9 cellular contexts compared by ENCODE assay signal in the genomic region with DNA sequence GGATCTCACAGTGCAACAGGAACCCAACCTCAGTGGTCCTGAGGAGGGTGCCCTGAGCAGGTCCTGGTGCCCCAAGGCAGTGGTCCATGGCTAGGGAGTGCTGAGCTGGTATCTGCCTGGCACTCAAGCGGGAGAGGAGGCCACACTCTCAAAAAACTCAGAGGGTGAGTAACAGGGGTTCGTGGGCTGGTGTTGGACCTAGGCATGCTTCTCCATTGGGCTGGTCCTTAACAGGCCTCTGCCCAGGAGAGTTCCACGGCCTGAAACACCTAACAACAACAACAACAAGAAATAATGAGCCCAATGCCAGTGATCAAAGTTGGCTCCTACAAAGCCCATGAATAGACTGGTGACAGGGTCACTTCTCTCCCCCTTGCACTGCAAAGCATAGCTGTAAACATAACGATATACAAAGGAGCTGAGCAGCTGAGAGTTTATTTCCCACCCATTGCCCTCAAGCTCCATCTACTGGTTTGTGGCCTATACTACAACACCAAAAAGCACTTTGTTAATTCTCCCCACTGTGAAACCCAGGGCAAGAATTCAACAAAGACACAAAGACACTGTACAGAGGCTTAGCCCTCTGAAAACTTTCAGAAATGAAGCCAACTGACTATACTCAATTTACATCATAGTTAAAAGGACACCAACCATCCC.
DNase-seq lines count a peak whose midpoint lies in the region; ATAC-seq and TF ChIP-seq lines count a peak whose summit lies in the region.
"Had no signal": no experiment of that assay in that cellular context is flagged by ENCODE, and none has a peak within 500 bp of the region (broad histone marks: within the 10 kb centered on the region; RNA-seq: fewer than 3 reads in every experiment).

No MANE protein-coding gene starts in this region.

- no peak for ATAC-seq in stimulated activated naive CD8-positive, alpha-beta T cell treated with anti-CD3 and anti-CD28 coated beads, Interleukin-15, Interleukin-2, amounts not matched to agents 100 U/mL and 50 U/mL, for 24 hours

- H3K4me1 Mint-ChIP-seq in H9 (no peaks in the 10 kb centered on the region), glutamatergic neuron (ENCODE audit: low read depth, unreplicated experiment) (no peaks in the 10 kb centered on the region)

- H3K36me3 ChIP-seq in OCI-LY1 (ENCODE audit: insufficient read depth, low read length): no peaks in the 10 kb centered on the region

- no peak overlapping the region for H2AFZ ChIP-seq in H9 (ENCODE audit: low read length)
- no peak overlapping the region for H2AFZ ChIP-seq in OCI-LY1 (ENCODE audit: low read length)

- no peak overlapping the region for H3K14ac ChIP-seq in H9 (ENCODE audit: insufficient read depth, low read length)

- no peaks in the 10 kb centered on the region for H3K27me3 ChIP-seq in H9 (ENCODE audit: insufficient read depth, low read length)
- H3K27me3 ChIP-seq in OCI-LY1 (ENCODE audit: insufficient read depth, low read length): no peaks in the 10 kb centered on the region

- H3K23me2 ChIP-seq in H9 (ENCODE audit: insufficient read length, low read depth, low read length, poor library complexity, severe bottlenecking): no peaks in the 10 kb centered on the region

- no peak overlapping the region for H2BK12ac ChIP-seq in H9 (ENCODE audit: insufficient read length, low read depth, low read length)

- H3K4me2 ChIP-seq in H9 (ENCODE audit: insufficient read depth, insufficient read length, low read length): no peak overlapping the region
- H3K4me2 ChIP-seq in OCI-LY1 (ENCODE audit: low read length): no peak overlapping the region

- H4K91ac ChIP-seq in H9 (ENCODE audit: insufficient read length, low read depth, low read length): no peak overlapping the region

- H3K4ac ChIP-seq in H9 (ENCODE audit: low read depth, low read length): no peak overlapping the region

- H3K4me3 ChIP-seq in OCI-LY1 (ENCODE audit: low read depth, low read length, poor library complexity, severe bottlenecking): no peak overlapping the region

- H3K27me3 Mint-ChIP-seq in H9 (ENCODE audit: low read depth): no peaks in the 10 kb centered on the region
- H3K27me3 Mint-ChIP-seq in glutamatergic neuron (ENCODE audit: unreplicated experiment): no peaks in the 10 kb centered on the region

- no peaks in the 10 kb centered on the region for H3K9me2 ChIP-seq in OCI-LY1 (ENCODE audit: low read depth, low read length)

- H3K27ac ChIP-seq in H9 (ENCODE audit: insufficient read length, low read depth, low read length) (no peak overlapping the region), OCI-LY1 (ENCODE audit: low read depth, low read length, poor library complexity, severe bottlenecking) (no peak overlapping the region)

- no CpG with 5 or more reads among the region's 4 CpGs for WGBS in H9 (ENCODE audit: extremely low coverage, insufficient read length, low lambda C conversion rate)

- no peak overlapping the region for H3K27ac Mint-ChIP-seq in H9
- H3K27ac Mint-ChIP-seq in glutamatergic neuron (ENCODE audit: unreplicated experiment): no peak overlapping the region

- no peak overlapping the region for H4K5ac ChIP-seq in H9 (ENCODE audit: insufficient read length, low read depth, low read length)

- DNase-seq in EH (ENCODE audit: low read depth) (peak; percentile 39), H9 (no peak), glutamatergic neuron (no peak), 8988T (no peak), middle frontal gyrus (ENCODE audit: extremely low spot score, low spot score) (no peak), superior temporal gyrus (ENCODE audit: extremely low spot score) (no peak)
- no peak for DNase-seq in stimulated activated naive CD8-positive, alpha-beta T cell treated with anti-CD3 and anti-CD28 coated beads, Interleukin-15, Interleukin-2, amounts not matched to agents 100 U/mL and 50 U/mL, for 24 hours
- DNase-seq: stimulated activated CD4-positive, alpha-beta T cell treated with anti-CD3 and anti-CD28 coated beads, Interleukin-4, amount 100 ng/mL, for 4 hours had no signal

- no peak overlapping the region for H4K8ac ChIP-seq in H9 (replicated peaks; ENCODE audit: insufficient read length, low read depth, low read length)

- peaks cover 0 to 2% of the 10 kb centered on the region in 2 experiments; a peak in 1 of 5 replicates for H3K9me3 Mint-ChIP-seq in H9
- H3K9me3 Mint-ChIP-seq in glutamatergic neuron (ENCODE audit: unreplicated experiment): no peaks in the 10 kb centered on the region

- no peaks in the 10 kb centered on the region for H3K79me2 ChIP-seq in H9 (ENCODE audit: insufficient read depth, low read length)
- H3K79me2 ChIP-seq in OCI-LY1 (ENCODE audit: insufficient read depth, low read length): no peaks in the 10 kb centered on the region

- H2AK5ac ChIP-seq in H9 (ENCODE audit: insufficient read length, low read length): no peak overlapping the region

- no peak overlapping the region for H3K4me3 Mint-ChIP-seq in H9
- no peak overlapping the region for H3K4me3 Mint-ChIP-seq in glutamatergic neuron (ENCODE audit: unreplicated experiment)

- no peaks in the 10 kb centered on the region for H3K79me1 ChIP-seq in H9 (ENCODE audit: insufficient read depth, low read depth, low read length, poor library complexity, severe bottlenecking)

- no peak overlapping the region for H2BK120ac ChIP-seq in H9 (ENCODE audit: low read depth, low read length, poor library complexity, severe bottlenecking)

- H3K4me1 ChIP-seq in H9 (ENCODE audit: insufficient read depth, low read length) (no peaks in the 10 kb centered on the region), OCI-LY1 (ENCODE audit: insufficient read depth, low read length, severe bottlenecking) (no peaks in the 10 kb centered on the region)

- no peak overlapping the region for H3K56ac ChIP-seq in H9 (ENCODE audit: insufficient read length, low read depth, low read length)

- H2BK5ac ChIP-seq in H9 (ENCODE audit: insufficient read length, low read length): no peak overlapping the region

- no peak overlapping the region for H2BK20ac ChIP-seq in H9 (ENCODE audit: low read depth, low read length, poor library complexity, severe bottlenecking)

- H3K9me3 ChIP-seq in H9 (ENCODE audit: control insufficient read depth, low read depth, low read length) (no peaks in the 10 kb centered on the region), OCI-LY1 (ENCODE audit: low read length) (no peaks in the 10 kb centered on the region)

- TF ChIP-seq CTCF in H9 (conservative IDR thresholded peaks at IDR 0.05) (peak; percentile 45), OCI-LY1 (IDR thresholded peaks at IDR 0.05; ENCODE audit: low read length) (peak; percentile 66), glutamatergic neuron (IDR thresholded peaks at IDR 0.05; ENCODE audit: partially characterized antibody, unreplicated experiment) (peak; percentile 28)

- H3T11ph ChIP-seq in H9 (ENCODE audit: low read length): no peak overlapping the region

- H2BK15ac ChIP-seq in H9 (ENCODE audit: low read depth, low read length): no peak overlapping the region

- H3K36me3 Mint-ChIP-seq in H9 (ENCODE audit: insufficient read depth in 1 of 3, low read depth in 3 of 3): no peaks in the 10 kb centered on the region
- peaks cover 15% of the 10 kb centered on the region for H3K36me3 Mint-ChIP-seq in glutamatergic neuron (ENCODE audit: unreplicated experiment)

- no peak overlapping the region for H3K23ac ChIP-seq in H9 (ENCODE audit: insufficient read length, low read depth, low read length)

- no peak overlapping the region for H3K18ac ChIP-seq in H9 (ENCODE audit: insufficient read length, low read depth, low read length)

- no peaks in the 10 kb centered on the region for H3F3A ChIP-seq in OCI-LY1 (ENCODE audit: insufficient read depth, low read length)

- H3K9ac ChIP-seq in H9 (ENCODE audit: extremely low read depth, insufficient read length, low read length) (no peak overlapping the region), OCI-LY1 (ENCODE audit: low read length) (no peak overlapping the region)

- H4K20me1 ChIP-seq in H9 (ENCODE audit: control insufficient read depth, insufficient read depth, insufficient read length) (no peaks in the 10 kb centered on the region), OCI-LY1 (ENCODE audit: insufficient read depth, low read length) (no peaks in the 10 kb centered on the region)
